Comparison of ENCODE assay signal across 1 cellular context in the genomic region with DNA sequence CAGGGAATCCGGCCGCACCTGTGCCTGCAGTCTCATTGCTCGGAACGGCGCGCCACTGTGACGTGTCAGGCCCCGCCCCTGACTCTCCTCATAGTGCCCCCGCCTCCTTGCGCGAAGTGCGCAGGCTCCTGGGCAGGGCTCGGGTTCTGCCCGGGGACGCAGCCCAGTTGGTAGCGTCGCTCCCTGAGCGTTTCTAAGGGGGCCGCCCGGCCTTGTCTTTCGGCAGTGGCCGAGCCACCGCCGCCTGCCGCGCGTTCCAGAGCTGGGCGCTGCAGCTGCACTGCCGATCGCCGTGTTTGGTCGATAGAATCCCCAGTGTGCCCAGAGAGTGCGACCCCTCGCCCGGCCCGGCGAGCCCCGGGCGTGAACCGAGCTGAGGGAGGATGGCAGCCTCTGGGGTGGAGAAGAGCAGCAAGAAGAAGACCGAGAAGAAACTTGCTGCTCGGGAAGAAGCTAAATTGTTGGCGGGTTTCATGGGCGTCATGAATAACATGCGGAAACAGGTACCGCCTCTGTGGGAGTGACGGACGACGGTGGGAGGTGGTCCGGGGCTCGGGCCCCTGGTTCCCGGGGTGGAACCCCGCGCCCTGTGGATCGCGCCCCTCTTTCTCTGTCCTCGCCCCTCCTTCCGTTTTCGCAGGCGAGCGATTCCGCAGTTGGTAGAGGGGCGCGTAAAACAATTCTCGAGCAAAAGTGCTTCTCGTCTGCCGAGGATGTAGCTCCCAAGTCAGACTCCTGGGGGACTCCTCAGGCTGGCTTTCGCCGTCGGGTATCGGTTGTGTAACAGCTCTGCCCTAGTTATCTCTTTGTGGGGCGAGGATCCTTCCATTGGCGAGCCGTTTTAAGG.
A peak's percentile ranks its signal among the peaks of the same experiment; 100 is the strongest.
TF ChIP-seq lines count a peak whose summit lies in the region.

A gene with protein sequence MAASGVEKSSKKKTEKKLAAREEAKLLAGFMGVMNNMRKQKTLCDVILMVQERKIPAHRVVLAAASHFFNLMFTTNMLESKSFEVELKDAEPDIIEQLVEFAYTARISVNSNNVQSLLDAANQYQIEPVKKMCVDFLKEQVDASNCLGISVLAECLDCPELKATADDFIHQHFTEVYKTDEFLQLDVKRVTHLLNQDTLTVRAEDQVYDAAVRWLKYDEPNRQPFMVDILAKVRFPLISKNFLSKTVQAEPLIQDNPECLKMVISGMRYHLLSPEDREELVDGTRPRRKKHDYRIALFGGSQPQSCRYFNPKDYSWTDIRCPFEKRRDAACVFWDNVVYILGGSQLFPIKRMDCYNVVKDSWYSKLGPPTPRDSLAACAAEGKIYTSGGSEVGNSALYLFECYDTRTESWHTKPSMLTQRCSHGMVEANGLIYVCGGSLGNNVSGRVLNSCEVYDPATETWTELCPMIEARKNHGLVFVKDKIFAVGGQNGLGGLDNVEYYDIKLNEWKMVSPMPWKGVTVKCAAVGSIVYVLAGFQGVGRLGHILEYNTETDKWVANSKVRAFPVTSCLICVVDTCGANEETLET (plus strand): TSS at position 142 of the 847 bp plus-strand sequence. CDS start 242 bp downstream, at position 384.

TF ChIP-seq in HEK293, 187 proteins besides CTCF, POLR2A, EP300 and RAD21 (continued from another document and continues in another):
- TF ChIP-seq, protein P1, sequence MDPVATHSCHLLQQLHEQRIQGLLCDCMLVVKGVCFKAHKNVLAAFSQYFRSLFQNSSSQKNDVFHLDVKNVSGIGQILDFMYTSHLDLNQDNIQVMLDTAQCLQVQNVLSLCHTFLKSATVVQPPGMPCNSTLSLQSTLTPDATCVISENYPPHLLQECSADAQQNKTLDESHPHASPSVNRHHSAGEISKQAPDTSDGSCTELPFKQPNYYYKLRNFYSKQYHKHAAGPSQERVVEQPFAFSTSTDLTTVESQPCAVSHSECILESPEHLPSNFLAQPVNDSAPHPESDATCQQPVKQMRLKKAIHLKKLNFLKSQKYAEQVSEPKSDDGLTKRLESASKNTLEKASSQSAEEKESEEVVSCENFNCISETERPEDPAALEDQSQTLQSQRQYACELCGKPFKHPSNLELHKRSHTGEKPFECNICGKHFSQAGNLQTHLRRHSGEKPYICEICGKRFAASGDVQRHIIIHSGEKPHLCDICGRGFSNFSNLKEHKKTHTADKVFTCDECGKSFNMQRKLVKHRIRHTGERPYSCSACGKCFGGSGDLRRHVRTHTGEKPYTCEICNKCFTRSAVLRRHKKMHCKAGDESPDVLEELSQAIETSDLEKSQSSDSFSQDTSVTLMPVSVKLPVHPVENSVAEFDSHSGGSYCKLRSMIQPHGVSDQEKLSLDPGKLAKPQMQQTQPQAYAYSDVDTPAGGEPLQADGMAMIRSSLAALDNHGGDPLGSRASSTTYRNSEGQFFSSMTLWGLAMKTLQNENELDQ (tag by site-specific recombination; IDR thresholded peaks at IDR 0.05; ENCODE audit: low read depth) = no peak
- TF ChIP-seq ZBTB7A (tag by site-specific recombination; IDR thresholded peaks at IDR 0.05; ENCODE audit: low read depth) (no peak), ZNF624 (tag by site-specific recombination; IDR thresholded peaks at IDR 0.05) (no peak), ZBTB8A (tag by site-specific recombination; IDR thresholded peaks at IDR 0.05) (peak; percentile 92), RBAK (tag by site-specific recombination; IDR thresholded peaks at IDR 0.05) (no peak), ZNF629 (tag by site-specific recombination; IDR thresholded peaks at IDR 0.05) (peak; percentile 62), ZBTB1 (tag by site-specific recombination; IDR thresholded peaks at IDR 0.05) (no peak), ZNF768 (tag by site-specific recombination; IDR thresholded peaks at IDR 0.05) (no peak), ZNF792 (tag by site-specific recombination; IDR thresholded peaks at IDR 0.05) (0 out of 2 replicates have a peak, but pooled peaks have one; percentile 16), ZNF138 (tag by site-specific recombination; IDR thresholded peaks at IDR 0.05; ENCODE audit: borderline replicate concordance) (no peak), ZNF16 (tag by site-specific recombination; IDR thresholded peaks at IDR 0.05; ENCODE audit: low read depth) (no peak), YY2 (tag by site-specific recombination; IDR thresholded peaks at IDR 0.05) (no peak), ZSCAN16 (tag by site-specific recombination; IDR thresholded peaks at IDR 0.05) (no peak), ZBTB20 (tag by site-specific recombination; IDR thresholded peaks at IDR 0.05) (peak; percentile 94), ZNF555 (tag by site-specific recombination; conservative IDR thresholded peaks at IDR 0.05) (no peak), ZNF785 (tag by site-specific recombination; IDR thresholded peaks at IDR 0.05) (no peak), ZNF426 (tag by site-specific recombination; IDR thresholded peaks at IDR 0.05) (no peak), SP7 (tag by site-specific recombination; IDR thresholded peaks at IDR 0.05) (peak; percentile 56), ZNF404 (tag by site-specific recombination; IDR thresholded peaks at IDR 0.05) (no peak), SETDB1 (IDR thresholded peaks at IDR 0.05; ENCODE audit: insufficient read length, low read length) (no peak), OVOL3 (tag by site-specific recombination; IDR thresholded peaks at IDR 0.05) (no peak), ZNF433 (tag by site-specific recombination; IDR thresholded peaks at IDR 0.05; ENCODE audit: low read depth) (no peak)
- TF ChIP-seq, protein P2, sequence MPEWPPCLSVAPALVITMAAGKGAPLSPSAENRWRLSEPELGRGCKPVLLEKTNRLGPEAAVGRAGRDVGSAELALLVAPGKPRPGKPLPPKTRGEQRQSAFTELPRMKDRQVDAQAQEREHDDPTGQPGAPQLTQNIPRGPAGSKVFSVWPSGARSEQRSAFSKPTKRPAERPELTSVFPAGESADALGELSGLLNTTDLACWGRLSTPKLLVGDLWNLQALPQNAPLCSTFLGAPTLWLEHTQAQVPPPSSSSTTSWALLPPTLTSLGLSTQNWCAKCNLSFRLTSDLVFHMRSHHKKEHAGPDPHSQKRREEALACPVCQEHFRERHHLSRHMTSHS (tag by site-specific recombination; IDR thresholded peaks at IDR 0.05) = no peak
- TF ChIP-seq, protein P3, sequence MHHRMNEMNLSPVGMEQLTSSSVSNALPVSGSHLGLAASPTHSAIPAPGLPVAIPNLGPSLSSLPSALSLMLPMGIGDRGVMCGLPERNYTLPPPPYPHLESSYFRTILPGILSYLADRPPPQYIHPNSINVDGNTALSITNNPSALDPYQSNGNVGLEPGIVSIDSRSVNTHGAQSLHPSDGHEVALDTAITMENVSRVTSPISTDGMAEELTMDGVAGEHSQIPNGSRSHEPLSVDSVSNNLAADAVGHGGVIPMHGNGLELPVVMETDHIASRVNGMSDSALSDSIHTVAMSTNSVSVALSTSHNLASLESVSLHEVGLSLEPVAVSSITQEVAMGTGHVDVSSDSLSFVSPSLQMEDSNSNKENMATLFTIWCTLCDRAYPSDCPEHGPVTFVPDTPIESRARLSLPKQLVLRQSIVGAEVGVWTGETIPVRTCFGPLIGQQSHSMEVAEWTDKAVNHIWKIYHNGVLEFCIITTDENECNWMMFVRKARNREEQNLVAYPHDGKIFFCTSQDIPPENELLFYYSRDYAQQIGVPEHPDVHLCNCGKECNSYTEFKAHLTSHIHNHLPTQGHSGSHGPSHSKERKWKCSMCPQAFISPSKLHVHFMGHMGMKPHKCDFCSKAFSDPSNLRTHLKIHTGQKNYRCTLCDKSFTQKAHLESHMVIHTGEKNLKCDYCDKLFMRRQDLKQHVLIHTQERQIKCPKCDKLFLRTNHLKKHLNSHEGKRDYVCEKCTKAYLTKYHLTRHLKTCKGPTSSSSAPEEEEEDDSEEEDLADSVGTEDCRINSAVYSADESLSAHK (tag by site-specific recombination; IDR thresholded peaks at IDR 0.05) = peak; percentile 94
- TF ChIP-seq, protein P4, sequence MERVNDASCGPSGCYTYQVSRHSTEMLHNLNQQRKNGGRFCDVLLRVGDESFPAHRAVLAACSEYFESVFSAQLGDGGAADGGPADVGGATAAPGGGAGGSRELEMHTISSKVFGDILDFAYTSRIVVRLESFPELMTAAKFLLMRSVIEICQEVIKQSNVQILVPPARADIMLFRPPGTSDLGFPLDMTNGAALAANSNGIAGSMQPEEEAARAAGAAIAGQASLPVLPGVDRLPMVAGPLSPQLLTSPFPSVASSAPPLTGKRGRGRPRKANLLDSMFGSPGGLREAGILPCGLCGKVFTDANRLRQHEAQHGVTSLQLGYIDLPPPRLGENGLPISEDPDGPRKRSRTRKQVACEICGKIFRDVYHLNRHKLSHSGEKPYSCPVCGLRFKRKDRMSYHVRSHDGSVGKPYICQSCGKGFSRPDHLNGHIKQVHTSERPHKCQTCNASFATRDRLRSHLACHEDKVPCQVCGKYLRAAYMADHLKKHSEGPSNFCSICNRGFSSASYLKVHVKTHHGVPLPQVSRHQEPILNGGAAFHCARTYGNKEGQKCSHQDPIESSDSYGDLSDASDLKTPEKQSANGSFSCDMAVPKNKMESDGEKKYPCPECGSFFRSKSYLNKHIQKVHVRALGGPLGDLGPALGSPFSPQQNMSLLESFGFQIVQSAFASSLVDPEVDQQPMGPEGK (tag by site-specific recombination; IDR thresholded peaks at IDR 0.05) = peak; percentile 61
- TF ChIP-seq, protein P5, sequence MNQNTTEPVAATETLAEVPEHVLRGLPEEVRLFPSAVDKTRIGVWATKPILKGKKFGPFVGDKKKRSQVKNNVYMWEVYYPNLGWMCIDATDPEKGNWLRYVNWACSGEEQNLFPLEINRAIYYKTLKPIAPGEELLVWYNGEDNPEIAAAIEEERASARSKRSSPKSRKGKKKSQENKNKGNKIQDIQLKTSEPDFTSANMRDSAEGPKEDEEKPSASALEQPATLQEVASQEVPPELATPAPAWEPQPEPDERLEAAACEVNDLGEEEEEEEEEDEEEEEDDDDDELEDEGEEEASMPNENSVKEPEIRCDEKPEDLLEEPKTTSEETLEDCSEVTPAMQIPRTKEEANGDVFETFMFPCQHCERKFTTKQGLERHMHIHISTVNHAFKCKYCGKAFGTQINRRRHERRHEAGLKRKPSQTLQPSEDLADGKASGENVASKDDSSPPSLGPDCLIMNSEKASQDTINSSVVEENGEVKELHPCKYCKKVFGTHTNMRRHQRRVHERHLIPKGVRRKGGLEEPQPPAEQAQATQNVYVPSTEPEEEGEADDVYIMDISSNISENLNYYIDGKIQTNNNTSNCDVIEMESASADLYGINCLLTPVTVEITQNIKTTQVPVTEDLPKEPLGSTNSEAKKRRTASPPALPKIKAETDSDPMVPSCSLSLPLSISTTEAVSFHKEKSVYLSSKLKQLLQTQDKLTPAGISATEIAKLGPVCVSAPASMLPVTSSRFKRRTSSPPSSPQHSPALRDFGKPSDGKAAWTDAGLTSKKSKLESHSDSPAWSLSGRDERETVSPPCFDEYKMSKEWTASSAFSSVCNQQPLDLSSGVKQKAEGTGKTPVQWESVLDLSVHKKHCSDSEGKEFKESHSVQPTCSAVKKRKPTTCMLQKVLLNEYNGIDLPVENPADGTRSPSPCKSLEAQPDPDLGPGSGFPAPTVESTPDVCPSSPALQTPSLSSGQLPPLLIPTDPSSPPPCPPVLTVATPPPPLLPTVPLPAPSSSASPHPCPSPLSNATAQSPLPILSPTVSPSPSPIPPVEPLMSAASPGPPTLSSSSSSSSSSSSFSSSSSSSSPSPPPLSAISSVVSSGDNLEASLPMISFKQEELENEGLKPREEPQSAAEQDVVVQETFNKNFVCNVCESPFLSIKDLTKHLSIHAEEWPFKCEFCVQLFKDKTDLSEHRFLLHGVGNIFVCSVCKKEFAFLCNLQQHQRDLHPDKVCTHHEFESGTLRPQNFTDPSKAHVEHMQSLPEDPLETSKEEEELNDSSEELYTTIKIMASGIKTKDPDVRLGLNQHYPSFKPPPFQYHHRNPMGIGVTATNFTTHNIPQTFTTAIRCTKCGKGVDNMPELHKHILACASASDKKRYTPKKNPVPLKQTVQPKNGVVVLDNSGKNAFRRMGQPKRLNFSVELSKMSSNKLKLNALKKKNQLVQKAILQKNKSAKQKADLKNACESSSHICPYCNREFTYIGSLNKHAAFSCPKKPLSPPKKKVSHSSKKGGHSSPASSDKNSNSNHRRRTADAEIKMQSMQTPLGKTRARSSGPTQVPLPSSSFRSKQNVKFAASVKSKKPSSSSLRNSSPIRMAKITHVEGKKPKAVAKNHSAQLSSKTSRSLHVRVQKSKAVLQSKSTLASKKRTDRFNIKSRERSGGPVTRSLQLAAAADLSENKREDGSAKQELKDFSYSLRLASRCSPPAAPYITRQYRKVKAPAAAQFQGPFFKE (tag by site-specific recombination; IDR thresholded peaks at IDR 0.05; ENCODE audit: borderline replicate concordance) = no peak
- TF ChIP-seq, protein P6, sequence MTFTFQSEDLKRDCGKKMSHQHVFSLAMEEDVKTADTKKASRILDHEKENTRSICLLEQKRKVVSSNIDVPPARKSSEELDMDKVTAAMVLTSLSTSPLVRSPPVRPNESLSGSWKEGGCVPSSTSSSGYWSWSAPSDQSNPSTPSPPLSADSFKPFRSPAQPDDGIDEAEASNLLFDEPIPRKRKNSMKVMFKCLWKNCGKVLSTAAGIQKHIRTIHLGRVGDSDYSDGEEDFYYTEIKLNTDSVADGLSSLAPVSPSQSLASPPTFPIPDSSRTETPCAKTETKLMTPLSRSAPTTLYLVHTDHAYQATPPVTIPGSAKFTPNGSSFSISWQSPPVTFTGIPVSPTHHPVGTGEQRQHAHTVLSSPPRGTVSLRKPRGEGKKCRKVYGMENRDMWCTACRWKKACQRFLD (tag by site-specific recombination; IDR thresholded peaks at IDR 0.05) = no peak
- TF ChIP-seq, protein P7, sequence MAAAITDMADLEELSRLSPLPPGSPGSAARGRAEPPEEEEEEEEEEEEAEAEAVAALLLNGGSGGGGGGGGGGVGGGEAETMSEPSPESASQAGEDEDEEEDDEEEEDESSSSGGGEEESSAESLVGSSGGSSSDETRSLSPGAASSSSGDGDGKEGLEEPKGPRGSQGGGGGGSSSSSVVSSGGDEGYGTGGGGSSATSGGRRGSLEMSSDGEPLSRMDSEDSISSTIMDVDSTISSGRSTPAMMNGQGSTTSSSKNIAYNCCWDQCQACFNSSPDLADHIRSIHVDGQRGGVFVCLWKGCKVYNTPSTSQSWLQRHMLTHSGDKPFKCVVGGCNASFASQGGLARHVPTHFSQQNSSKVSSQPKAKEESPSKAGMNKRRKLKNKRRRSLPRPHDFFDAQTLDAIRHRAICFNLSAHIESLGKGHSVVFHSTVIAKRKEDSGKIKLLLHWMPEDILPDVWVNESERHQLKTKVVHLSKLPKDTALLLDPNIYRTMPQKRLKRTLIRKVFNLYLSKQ (tag by site-specific recombination; IDR thresholded peaks at IDR 0.05; ENCODE audit: borderline replicate concordance) = no peak
- TF ChIP-seq, protein P8, sequence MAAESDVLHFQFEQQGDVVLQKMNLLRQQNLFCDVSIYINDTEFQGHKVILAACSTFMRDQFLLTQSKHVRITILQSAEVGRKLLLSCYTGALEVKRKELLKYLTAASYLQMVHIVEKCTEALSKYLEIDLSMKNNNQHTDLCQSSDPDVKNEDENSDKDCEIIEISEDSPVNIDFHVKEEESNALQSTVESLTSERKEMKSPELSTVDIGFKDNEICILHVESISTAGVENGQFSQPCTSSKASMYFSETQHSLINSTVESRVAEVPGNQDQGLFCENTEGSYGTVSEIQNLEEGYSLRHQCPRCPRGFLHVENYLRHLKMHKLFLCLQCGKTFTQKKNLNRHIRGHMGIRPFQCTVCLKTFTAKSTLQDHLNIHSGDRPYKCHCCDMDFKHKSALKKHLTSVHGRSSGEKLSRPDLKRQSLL (tag by site-specific recombination; IDR thresholded peaks at IDR 0.05) = no peak
- TF ChIP-seq, protein P9, sequence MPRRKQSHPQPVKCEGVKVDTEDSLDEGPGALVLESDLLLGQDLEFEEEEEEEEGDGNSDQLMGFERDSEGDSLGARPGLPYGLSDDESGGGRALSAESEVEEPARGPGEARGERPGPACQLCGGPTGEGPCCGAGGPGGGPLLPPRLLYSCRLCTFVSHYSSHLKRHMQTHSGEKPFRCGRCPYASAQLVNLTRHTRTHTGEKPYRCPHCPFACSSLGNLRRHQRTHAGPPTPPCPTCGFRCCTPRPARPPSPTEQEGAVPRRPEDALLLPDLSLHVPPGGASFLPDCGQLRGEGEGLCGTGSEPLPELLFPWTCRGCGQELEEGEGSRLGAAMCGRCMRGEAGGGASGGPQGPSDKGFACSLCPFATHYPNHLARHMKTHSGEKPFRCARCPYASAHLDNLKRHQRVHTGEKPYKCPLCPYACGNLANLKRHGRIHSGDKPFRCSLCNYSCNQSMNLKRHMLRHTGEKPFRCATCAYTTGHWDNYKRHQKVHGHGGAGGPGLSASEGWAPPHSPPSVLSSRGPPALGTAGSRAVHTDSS (tag by site-specific recombination; IDR thresholded peaks at IDR 0.05) = no peak
